1 cellular context compared by ENCODE assay signal in the genomic region with DNA sequence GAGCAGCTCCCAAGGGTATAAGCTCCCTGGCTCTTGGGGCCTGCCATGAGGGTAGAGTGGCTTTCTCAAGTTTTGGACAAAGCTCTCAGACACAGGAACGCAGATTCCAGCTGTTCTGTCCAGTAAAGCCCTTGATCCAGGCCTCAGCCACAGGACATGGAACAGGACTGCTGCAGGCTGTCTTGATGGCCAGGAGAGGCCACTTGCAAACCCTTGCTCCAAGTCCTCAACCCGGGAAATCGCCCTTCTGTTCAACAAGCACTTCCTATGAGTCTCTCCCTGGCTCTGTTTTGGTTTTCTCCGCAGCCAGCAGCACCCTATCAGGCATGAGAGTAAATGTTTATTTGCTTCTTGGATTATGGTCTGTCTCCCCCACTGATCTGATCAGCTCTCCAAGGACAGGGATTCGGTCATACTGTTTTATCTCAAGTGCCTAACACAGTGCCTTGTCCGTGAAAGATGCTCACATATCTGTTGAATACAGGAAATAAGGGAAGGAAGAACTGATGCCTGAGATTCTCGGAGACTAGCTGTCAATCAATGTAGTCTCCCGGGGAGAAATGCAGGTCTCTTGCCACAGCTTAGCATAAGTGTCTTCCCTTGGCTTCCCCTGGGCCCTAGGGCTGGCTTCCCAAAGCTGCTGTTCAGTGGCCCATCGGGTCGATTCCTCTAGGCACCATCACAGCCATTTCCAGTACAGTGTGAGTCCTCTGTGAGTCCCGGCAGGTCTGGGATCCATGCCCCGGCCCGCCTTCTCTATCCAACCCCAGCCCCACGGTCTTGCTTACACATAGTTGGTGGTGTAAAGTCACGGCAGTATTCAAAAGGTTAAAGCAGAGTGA.
TF ChIP-seq lines count a peak whose summit lies in the region.

No MANE protein-coding gene starts in this region.

TF ChIP-seq in IMR-90, 13 proteins besides CTCF, POLR2A, EP300 and RAD21:
- TF ChIP-seq, protein P1, sequence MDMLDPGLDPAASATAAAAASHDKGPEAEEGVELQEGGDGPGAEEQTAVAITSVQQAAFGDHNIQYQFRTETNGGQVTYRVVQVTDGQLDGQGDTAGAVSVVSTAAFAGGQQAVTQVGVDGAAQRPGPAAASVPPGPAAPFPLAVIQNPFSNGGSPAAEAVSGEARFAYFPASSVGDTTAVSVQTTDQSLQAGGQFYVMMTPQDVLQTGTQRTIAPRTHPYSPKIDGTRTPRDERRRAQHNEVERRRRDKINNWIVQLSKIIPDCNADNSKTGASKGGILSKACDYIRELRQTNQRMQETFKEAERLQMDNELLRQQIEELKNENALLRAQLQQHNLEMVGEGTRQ (IDR thresholded peaks at IDR 0.05; ENCODE audit: low read depth, low read length), result no peak
- TF ChIP-seq BHLHE40 (IDR thresholded peaks at IDR 0.05; ENCODE audit: low read depth, low read length), result no peak
- no peak for TF ChIP-seq SMC3 (IDR thresholded peaks at IDR 0.05; ENCODE audit: low read depth, low read length)
- no peak for TF ChIP-seq CHD1 (IDR thresholded peaks at IDR 0.05; ENCODE audit: low read depth, low read length)
- no peak for TF ChIP-seq CEBPB (IDR thresholded peaks at IDR 0.05; ENCODE audit: low read depth, low read length)
- TF ChIP-seq MAFK (IDR thresholded peaks at IDR 0.05; ENCODE audit: low read depth, low read length), result no peak
- no peak for TF ChIP-seq FOS (IDR thresholded peaks at IDR 0.05; ENCODE audit: low read depth, low read length)
- no peak for TF ChIP-seq RFX5 (IDR thresholded peaks at IDR 0.05; ENCODE audit: low read depth, low read length)
